ENCODE assay signal across 8 cellular contexts in the genomic region with DNA sequence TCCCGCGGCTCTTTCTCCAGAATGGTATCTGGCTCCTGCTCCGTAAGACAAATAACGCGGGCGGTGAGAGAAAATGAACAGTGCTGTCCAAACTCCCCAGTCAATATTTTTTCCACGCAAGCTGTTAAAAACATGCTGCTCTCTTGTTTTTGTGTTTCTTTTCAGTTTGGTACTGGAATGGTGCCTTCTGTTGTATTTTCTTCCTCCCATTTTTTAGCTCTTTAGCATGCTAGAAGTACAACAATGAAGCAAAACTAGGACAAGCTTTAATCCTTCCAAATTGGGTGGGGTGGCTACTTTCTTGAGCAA.
DNase-seq lines count a peak whose midpoint lies in the region; ATAC-seq and TF ChIP-seq lines count a peak whose summit lies in the region.

No MANE protein-coding gene starts in this region.

- TF ChIP-seq CTCF in OCI-LY3 (IDR thresholded peaks at IDR 0.05; ENCODE audit: low read depth, low read length) (no peak), epithelial cell of esophagus (IDR thresholded peaks at IDR 0.05; ENCODE audit: insufficient read depth, low read depth, low read length, missing control alignments) (no peak), neutrophil (IDR thresholded peaks at IDR 0.05) (no peak)

- H3K27me3 ChIP-seq in OCI-LY3 (ENCODE audit: low read depth, low read length) (no peaks in the 10 kb centered on the region), neutrophil (no peaks in the 10 kb centered on the region)

- H3K27ac ChIP-seq in OCI-LY3 (ENCODE audit: low read length) (no peak overlapping the region), neutrophil (peak overlapping the region; percentile 27)

- peak overlapping the region; percentile 73; the same call in 1 of the 2 replicates for H2AFZ ChIP-seq in OCI-LY3 (ENCODE audit: low read depth, low read length)

- H4K20me1 ChIP-seq in OCI-LY3 (ENCODE audit: insufficient read depth, low read length): no peaks in the 10 kb centered on the region

- H3K36me3 ChIP-seq in OCI-LY3 (replicated peaks; ENCODE audit: low read depth, low read length) (peaks cover 28% of the 10 kb centered on the region), neutrophil (peaks cover 3% of the 10 kb centered on the region)

- H3K9me3 ChIP-seq in OCI-LY3 (ENCODE audit: insufficient read depth, low read length): no peaks in the 10 kb centered on the region
- H3K9me3 ChIP-seq in neutrophil: no peaks in the 10 kb centered on the region

- peaks cover 41% of the 10 kb centered on the region for H3K79me2 ChIP-seq in OCI-LY3 (ENCODE audit: low read length)

- peaks cover 13% of the 10 kb centered on the region for H3K4me1 ChIP-seq in OCI-LY3 (ENCODE audit: low read length)
- peaks cover 18 to 24% of the 10 kb centered on the region in 2 experiments for H3K4me1 ChIP-seq in neutrophil (ENCODE audit: control insufficient read depth in 1 of 2, insufficient read depth in 1 of 2, low read depth in 1 of 2, low read length in 1 of 2)

- ATAC-seq in GM18519 (IDR thresholded peaks at IDR 0.05; ENCODE audit: low FRiP score, unreplicated experiment): no peak

- peak overlapping the region; percentile 91 for H3K9ac ChIP-seq in OCI-LY3 (ENCODE audit: low read length)

- H3K4me3 ChIP-seq in OCI-LY3 (ENCODE audit: low read length) (peak overlapping the region; percentile 96), epithelial cell of esophagus (ENCODE audit: low read length) (peak overlapping the region; percentile 89), neutrophil (ENCODE audit: low read depth in 1 of 2, low read length in 1 of 2) (peak overlapping the region; percentile 96)

- peak overlapping the region; percentile 69 for H3K4me2 ChIP-seq in OCI-LY3 (ENCODE audit: low read length)

- DNase-seq in NCI-H82 (lab: John Stamatoyannopoulos, UW): peak; percentile 38
- no peak for DNase-seq in NCI-H82 treated with DMSO at 0.1 percent for 48 hours (lab: John Stamatoyannopoulos, UW; ENCODE audit: unreplicated experiment)
- DNase-seq in epithelial cell of esophagus (ENCODE audit: low read depth): no peak
- no peak for DNase-seq in SHP77 (lab: John Stamatoyannopoulos, UW)
- DNase-seq in EL: no peak
